10 cellular contexts compared by ENCODE assay signal in the genomic region with DNA sequence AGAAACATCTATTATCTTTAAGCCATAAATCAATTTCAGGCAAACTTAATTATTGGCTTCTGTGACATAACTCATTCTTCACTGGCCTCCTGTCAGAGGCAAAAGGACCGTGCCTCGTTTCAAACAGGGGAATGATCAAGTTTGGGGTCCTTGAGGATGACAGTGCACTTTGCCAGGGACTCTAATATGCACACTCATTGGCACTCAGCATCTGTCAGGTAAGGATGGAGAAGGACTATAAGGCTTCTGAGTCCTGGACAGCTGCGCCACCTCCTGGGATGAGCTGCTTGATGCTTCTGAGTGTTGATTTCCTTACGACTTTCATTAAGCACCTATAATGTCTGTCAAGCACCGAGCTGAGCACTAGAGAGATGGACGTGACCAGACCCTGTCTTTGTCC. TPM values are rescaled to one million over a fixed set of nuclear protein-coding genes. Genes with fewer than 3 reads are reported as not detected.
DNase-seq lines count a peak whose midpoint lies in the region; ATAC-seq and TF ChIP-seq lines count a peak whose summit lies in the region.
"Had no signal": no experiment of that assay in that cellular context is flagged by ENCODE, and none has a peak within 500 bp of the region (broad histone marks: within the 10 kb centered on the region; RNA-seq: fewer than 3 reads in every experiment).

No MANE protein-coding gene starts in this region.

- H3K4me3 ChIP-seq in epithelial cell of esophagus (ENCODE audit: low read length): no peak overlapping the region

- ATAC-seq in GM18873 (IDR thresholded peaks at IDR 0.05; ENCODE audit: low FRiP score, unreplicated experiment) (no peak), GM18909 (IDR thresholded peaks at IDR 0.05; ENCODE audit: poor library complexity, unreplicated experiment) (no peak)

- DNase-seq in ACHN (peak; percentile 5), ELR (ENCODE audit: low read depth) (peak; percentile 30), NCI-H460 (ENCODE audit: extremely low read depth, low read depth) (peak; percentile 22), epithelial cell of esophagus (ENCODE audit: low read depth) (peak; percentile 66), hypothalamus (lab: John Stamatoyannopoulos, UW) (no peak), mucosa of gallbladder (ENCODE audit: low spot score) (no peak)
- DNase-seq: NCI-H2107 had no signal

- TF ChIP-seq CTCF in epithelial cell of esophagus (IDR thresholded peaks at IDR 0.05; ENCODE audit: insufficient read depth, low read depth, low read length, missing control alignments): peak; percentile 62

- in situ Hi-C loops in ACHN (cut with HindIII; ENCODE audit: low pct_ligation_motif_present, low pct_unique_long_range_greater_than_20kb, low sequenced_read_pairs): no loop called here

RNA-seq across cellular contexts. Expression of a gene that starts 20.2 kb away (rescaled TPM):
- not detected in 2 replicates for total RNA-seq in NCI-H460 (2014; rRNA removed; shearing (Covaris generic))
- polyA plus RNA-seq in NCI-H460 (2014; cell fraction: nucleus; rRNA removed): not detected in 2 replicates
- total RNA-seq in mucosa of gallbladder: not detected
- polyA plus RNA-seq: adipose tissue had no signal

RNA-seq across cellular contexts. Expression of a gene that starts 30.5 kb away (rescaled TPM):
- 70.5 and 77.6 TPM in 2 replicates for total RNA-seq in NCI-H460 (2014; rRNA removed; shearing (Covaris generic))
- polyA plus RNA-seq in NCI-H460 (2014; cell fraction: nucleus; rRNA removed): 37.4 and 43.4 TPM in 2 replicates
- 75.6 TPM for total RNA-seq in mucosa of gallbladder

RNA-seq across cellular contexts. Expression of a gene that starts 32.0 kb away (rescaled TPM):
- 75.7 and 76.9 TPM in 2 replicates for total RNA-seq in NCI-H460 (2014; rRNA removed; shearing (Covaris generic))
- polyA plus RNA-seq in NCI-H460 (2014; cell fraction: nucleus; rRNA removed): 86.5 and 93.2 TPM in 2 replicates
- total RNA-seq in mucosa of gallbladder: 62.8 TPM

Comparison
In these comparisons a context has a peak if more than half of its experiments do, and no peak if none do; other contexts are left out.
1. DNase-seq: peak in ACHN (single experiment), ELR (single experiment), NCI-H460 (single experiment) and epithelial cell of esophagus (single experiment); none in hypothalamus (0 of 51) and mucosa of gallbladder (single experiment).